Comparison of ENCODE assay signal across 7 cellular contexts in the genomic region with DNA sequence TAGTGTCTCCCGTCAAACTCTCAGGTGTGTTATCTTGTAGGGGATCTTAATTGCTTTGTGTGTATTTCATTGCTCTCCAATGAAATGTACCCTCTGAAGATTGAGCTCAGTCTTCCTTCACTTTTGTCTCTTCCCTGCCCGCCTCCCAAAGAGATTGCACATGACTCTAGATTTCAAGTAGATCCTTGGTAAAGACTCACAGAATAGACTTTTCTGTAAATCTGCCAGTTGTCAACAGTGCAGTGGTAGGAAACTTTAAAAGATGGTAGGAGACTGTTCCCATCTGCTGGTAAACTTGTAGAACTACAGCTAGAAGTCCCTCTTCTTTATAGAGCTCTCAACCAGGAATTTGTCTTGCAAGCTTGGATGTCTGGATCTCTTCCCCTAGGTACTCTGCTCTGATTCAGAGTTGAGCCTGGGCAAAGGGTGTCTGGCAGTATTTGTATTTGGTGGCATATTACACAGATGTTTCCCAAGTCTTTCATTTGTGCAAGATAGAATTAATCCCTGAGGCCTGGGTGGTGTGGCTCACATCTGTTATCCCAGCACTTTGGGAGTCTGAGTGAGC. TPM values are rescaled to one million over a fixed set of nuclear protein-coding genes. Genes with fewer than 3 reads are reported as not detected.
DNase-seq lines count a peak whose midpoint lies in the region; ATAC-seq, FAIRE-seq and TF ChIP-seq lines count a peak whose summit lies in the region.

No MANE protein-coding gene starts in this region.

- peak; percentile 68 for DNase-seq in G401 (ENCODE audit: low spot score)
- DNase-seq in HTR-8/SVneo (ENCODE audit: insufficient read length, low spot score) = peak; percentile 70
- peak; percentile 87 for DNase-seq in choroid plexus epithelial cell (ENCODE audit: low read depth)
- no peak for DNase-seq in right lobe of liver
- no peak for DNase-seq in vagina (ENCODE audit: extremely low spot score in 2 of 2)

- no peaks in the 10 kb centered on the region for H3K9me2 ChIP-seq in OCI-LY1 (ENCODE audit: low read depth, low read length)

- H3K79me2 ChIP-seq in OCI-LY1 (ENCODE audit: insufficient read depth, low read length) = no peaks in the 10 kb centered on the region

- H3K27ac ChIP-seq in OCI-LY1 (ENCODE audit: low read depth, low read length, poor library complexity, severe bottlenecking) (no peak overlapping the region), right lobe of liver (no peak overlapping the region), vagina (no peak overlapping the region)

- H3K27me3 ChIP-seq in OCI-LY1 (ENCODE audit: insufficient read depth, low read length) (peaks cover 3% of the 10 kb centered on the region; the same call in 1 of the 2 replicates), right lobe of liver (no peaks in the 10 kb centered on the region), vagina (no peaks in the 10 kb centered on the region)

- TF ChIP-seq POLR2A in right lobe of liver (IDR thresholded peaks at IDR 0.05) (no peak), vagina (IDR thresholded peaks at IDR 0.05) (no peak)

- WGBS in right lobe of liver (ENCODE audit: insufficient coverage, low coverage, low lambda C conversion rate, missing lambda C conversion rate) = 20% methylated on average over 2 of the region's 2 CpGs

- in situ Hi-C loops in G401 (cut with HindIII; ENCODE audit: low sequenced_read_pairs) = loop anchor here (25.0 kb wide), 2 partner anchors 100 to 175 kb away; no protein-coding TSS in a partner anchor

- ATAC-seq in right lobe of liver (peak; percentile 93 to 99 (median 96)), HG03469 (IDR thresholded peaks at IDR 0.05; ENCODE audit: unreplicated experiment) (no peak)

- H3K9me3 ChIP-seq in OCI-LY1 (ENCODE audit: low read length) (no peaks in the 10 kb centered on the region), right lobe of liver (no peaks in the 10 kb centered on the region), vagina (no peaks in the 10 kb centered on the region)

- TF ChIP-seq CTCF in OCI-LY1 (IDR thresholded peaks at IDR 0.05; ENCODE audit: low read length) (peak; percentile 80), choroid plexus epithelial cell (conservative IDR thresholded peaks at IDR 0.05; ENCODE audit: low read depth, low read length) (peak; percentile 71), right lobe of liver (IDR thresholded peaks at IDR 0.05) (peak; percentile 50 to 86 (median 76)), vagina (IDR thresholded peaks at IDR 0.05) (peak; percentile 56 to 83 (median 77))

- no peak overlapping the region for H3K9ac ChIP-seq in OCI-LY1 (ENCODE audit: low read length)

- H2AFZ ChIP-seq in OCI-LY1 (ENCODE audit: low read length) = no peak overlapping the region

- H3F3A ChIP-seq in OCI-LY1 (ENCODE audit: insufficient read depth, low read length) = no peaks in the 10 kb centered on the region

- H3K4me2 ChIP-seq in OCI-LY1 (ENCODE audit: low read length) = no peak overlapping the region

- H4K20me1 ChIP-seq in OCI-LY1 (ENCODE audit: insufficient read depth, low read length) = no peaks in the 10 kb centered on the region

- H3K36me3 ChIP-seq in OCI-LY1 (ENCODE audit: insufficient read depth, low read length) = no peaks in the 10 kb centered on the region
- H3K36me3 ChIP-seq in right lobe of liver = no peaks in the 10 kb centered on the region
- no peaks in the 10 kb centered on the region for H3K36me3 ChIP-seq in vagina

- H3K4me3 ChIP-seq in OCI-LY1 (ENCODE audit: low read depth, low read length, poor library complexity, severe bottlenecking) (no peak overlapping the region), choroid plexus epithelial cell (ENCODE audit: low read depth, low read length) (no peak overlapping the region), right lobe of liver (no peak overlapping the region), vagina (no peak overlapping the region)

- no peak for FAIRE-seq in HTR-8/SVneo (lab: Jason Lieb, UNC)

- H3K4me1 ChIP-seq in OCI-LY1 (ENCODE audit: insufficient read depth, low read length, severe bottlenecking) (no peaks in the 10 kb centered on the region), right lobe of liver (no peaks in the 10 kb centered on the region), vagina (no peaks in the 10 kb centered on the region)

- intact Hi-C loops in right lobe of liver (cut with DNase I) (no loop called here), vagina (cut with DNase I) (no loop called here)

RNA-seq across cellular contexts. Expression of gene CCL26, which starts 9.6 kb away (rescaled TPM):
- not detected in 2 replicates for total RNA-seq in G401 (2014; rRNA removed; shearing (Covaris generic))
- total RNA-seq in right lobe of liver (not detected), vagina (not detected)

RNA-seq across cellular contexts. Expression of gene HIP1, which starts 23.7 kb away (rescaled TPM):
- 19.1 and 33.2 TPM in 2 replicates for total RNA-seq in G401 (2014; rRNA removed; shearing (Covaris generic))
- total RNA-seq in right lobe of liver (10 to 100 TPM; 17.6 to 23.0 (median 18.8) TPM), vagina (17.7 TPM)

RNA-seq across cellular contexts. Expression of gene CCL24, which starts 51.2 kb away (rescaled TPM):
- not detected in 2 replicates for total RNA-seq in G401 (2014; rRNA removed; shearing (Covaris generic))
- total RNA-seq in right lobe of liver (1 to 10 TPM in 2 of 6 experiments, not detected in 4; 1.1 to 1.2 TPM), vagina (not detected)

Comparison
In these comparisons a context has a peak if more than half of its experiments do, and no peak if none do; other contexts are left out.
1. DNase-seq: peak in G401 (single experiment), HTR-8/SVneo (single experiment) and choroid plexus epithelial cell (single experiment); none in right lobe of liver (0 of 3) and vagina (0 of 2).
2. Peak in every context shown above with its lines, with median percentiles within 50 percentile points of each other: CTCF ChIP-seq.